Comparison of ENCODE assay signal across 15 cellular contexts in genomic region chr22:18064636-18065035, GRCh38. TPM values are rescaled to one million over a fixed set of nuclear protein-coding genes. Genes with fewer than 3 reads are reported as not detected.
"Had no signal": no experiment of that assay in that cellular context is flagged by ENCODE, and none has a peak within 500 bp of the region (broad histone marks: within the 10 kb centered on the region; RNA-seq: fewer than 3 reads in every experiment).

No MANE protein-coding gene starts in this region.

- H3K4me3 Mint-ChIP-seq: natural killer cell treated with Interleukin-12 subunit alpha and Interleukin-12 subunit beta and Interleukin-15 and Interleukin-18, amount 100 ng/mL, for 72 hours; stimulated activated naive CD8-positive, alpha-beta T cell treated with anti-CD3 and anti-CD28 coated beads, Interleukin-15, amount 100 ng/mL, for 72 hours; type B pancreatic cell had no signal

- ATAC-seq: activated naive CD4-positive, alpha-beta T cell treated with anti-CD3 and anti-CD28 coated beads, Interleukin-2, amount 50 U/mL, for 72 hours; lower lobe of right lung; stimulated activated naive CD8-positive, alpha-beta T cell treated with anti-CD3 and anti-CD28 coated beads, Interleukin-15, amount 100 ng/mL, for 72 hours had no signal

- H3K36me3 ChIP-seq: cardiac muscle cell, lower lobe of right lung, WERI-Rb-1 had no signal

- H3K36me3 Mint-ChIP-seq: activated naive CD4-positive, alpha-beta T cell treated with anti-CD3 and anti-CD28 coated beads, Interleukin-2, amount 50 U/mL, for 72 hours; natural killer cell treated with Interleukin-12 subunit alpha and Interleukin-12 subunit beta and Interleukin-15 and Interleukin-18, amount 100 ng/mL, for 72 hours; type B pancreatic cell had no signal

- H3K27ac ChIP-seq: cardiac muscle cell, lower lobe of right lung, WERI-Rb-1 had no signal

- DNase-seq: activated CD4-positive, alpha-beta T cell treated with anti-CD3 and anti-CD28 coated beads, Interleukin-2, amount 50 U/mL, for 4 hours; activated gamma-delta T cell; foreskin melanocyte; glutamatergic neuron; hypothalamus; islet precursor cell; lower lobe of right lung; stimulated activated CD4-positive, alpha-beta T cell treated with anti-CD3 and anti-CD28 coated beads, Interleukin-2, amount 100 ng/mL, for 24 hours; stimulated activated naive CD8-positive, alpha-beta T cell treated with anti-CD3 and anti-CD28 coated beads, Interleukin-15, amount 100 ng/mL, for 72 hours had no signal

- H3K9me3 ChIP-seq: lower lobe of right lung had no signal

- H3K4me3 ChIP-seq: cardiac muscle cell, lower lobe of right lung had no signal

- H3K27me3 ChIP-seq: cardiac muscle cell had no signal

- H3K4me1 Mint-ChIP-seq: stimulated activated naive CD8-positive, alpha-beta T cell treated with anti-CD3 and anti-CD28 coated beads, Interleukin-15, amount 100 ng/mL, for 72 hours had no signal

- H3K27ac Mint-ChIP-seq: activated naive CD4-positive, alpha-beta T cell treated with anti-CD3 and anti-CD28 coated beads, Interleukin-2, amount 50 U/mL, for 72 hours; natural killer cell treated with Interleukin-12 subunit alpha and Interleukin-12 subunit beta and Interleukin-15 and Interleukin-18, amount 100 ng/mL, for 72 hours; stimulated activated naive CD8-positive, alpha-beta T cell treated with anti-CD3 and anti-CD28 coated beads, Interleukin-15, amount 100 ng/mL, for 72 hours; type B pancreatic cell had no signal

RNA-seq across cellular contexts. Expression of gene TUBA8, which starts 46.0 kb away (rescaled TPM):
- total RNA-seq: epithelial cell of proximal tubule had no signal
